Comparison of ENCODE assay signal across 33 cellular contexts in the genomic region with DNA sequence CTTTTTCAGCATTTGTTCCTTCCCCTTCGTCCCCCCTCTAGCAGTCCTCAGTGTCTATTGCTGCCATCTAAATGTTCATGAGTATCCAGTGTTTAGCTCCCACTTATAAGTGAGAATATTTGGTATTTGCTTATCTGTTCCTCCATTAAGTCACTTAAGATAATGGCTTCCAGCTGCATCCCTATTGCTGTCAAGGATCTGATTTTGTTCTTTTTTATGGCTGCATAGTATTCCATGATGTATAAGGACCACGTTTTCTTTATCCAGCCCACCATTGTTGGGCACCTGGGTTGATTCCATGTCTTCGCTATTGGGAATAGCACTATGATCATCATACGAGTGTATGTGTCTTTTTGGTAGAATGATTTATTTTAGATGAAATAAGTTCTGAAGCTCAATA.
"Had no signal": no experiment of that assay in that cellular context is flagged by ENCODE, and none has a peak within 500 bp of the region (broad histone marks: within the 10 kb centered on the region; RNA-seq: fewer than 3 reads in every experiment).

No MANE protein-coding gene starts in this region.

- H3K27me3 Mint-ChIP-seq: activated CD4-positive, alpha-beta memory T cell treated with anti-CD3 and anti-CD28 coated beads for 36 hours; activated CD4-positive, alpha-beta T cell treated with anti-CD3 and anti-CD28 coated beads, Interleukin-2, amount 10 ng/mL, durations not matched to agents 24 days and 14 days; activated CD8-positive, alpha-beta T cell treated with anti-CD3 and anti-CD28 coated beads for 36 hours; activated T-helper 17 cell treated with anti-CD3 and anti-CD28 coated beads, Interleukin-2, amount 50 U/mL, for 72 hours had no signal

- H3K36me3 Mint-ChIP-seq: activated CD4-positive, alpha-beta memory T cell treated with anti-CD3 and anti-CD28 coated beads for 36 hours; activated naive CD4-positive, alpha-beta T cell treated with anti-CD3 and anti-CD28 coated beads, Interleukin-2, amount 50 U/mL, for 72 hours; activated naive CD8-positive, alpha-beta T cell treated with anti-CD3 and anti-CD28 coated beads, Interleukin-2, amount 10 ng/mL, durations not matched to agents 7 days and 5 days had no signal

- H3K4me3 ChIP-seq: adrenal gland, body of pancreas, breast epithelium had no signal

- H3K27me3 ChIP-seq: adrenal gland, body of pancreas, brain microvascular endothelial cell, breast epithelium had no signal

- H3K4me3 Mint-ChIP-seq: activated B cell treated with CpG ODN at 0.5 μM for 24 hours; activated CD4-positive, alpha-beta memory T cell treated with anti-CD3 and anti-CD28 coated beads for 36 hours; activated CD4-positive, alpha-beta T cell treated with anti-CD3 and anti-CD28 coated beads, Interleukin-2, amount 10 ng/mL, durations not matched to agents 24 days and 14 days; activated CD8-positive, alpha-beta T cell treated with anti-CD3 and anti-CD28 coated beads for 36 hours; activated naive CD4-positive, alpha-beta T cell treated with anti-CD3 and anti-CD28 coated beads for 36 hours; activated naive CD8-positive, alpha-beta T cell treated with anti-CD3 and anti-CD28 coated beads, Interleukin-2, amount 10 ng/mL, durations not matched to agents 7 days and 5 days; activated T-cell treated with anti-CD3 and anti-CD28 coated beads, Interleukin-2, amount 50 U/mL, for 4 hours; activated T-cell treated with anti-CD3 and anti-CD28 coated beads, Interleukin-2, amount 50 U/mL, for 72 hours; activated T-helper 1 cell treated with anti-CD3 and anti-CD28 coated beads, Interleukin-12 subunit alpha, Interleukin-12 subunit beta, Interleukin-2, Interleukin-4 antibody, amounts not matched to agents 30 ng/mL and 10 ng/mL and 1 ng/mL, durations not matched to agents 14 hours and 24 hours and 36 hours; activated T-helper 17 cell treated with anti-CD3 and anti-CD28 coated beads, Interleukin-2, amount 50 U/mL, for 72 hours; T-helper 1 cell treated with Interleukin-12 subunit alpha and Interleukin-12 subunit beta and Interleukin-4 antibody, amounts not matched to agents 30 μg/mL and 1 μg/mL, for 36 hours; T-helper 2 cell treated with Interferon-gamma antibody and Interleukin-4, amounts not matched to agents 5 μg/mL and 100 μg/mL, for 36 hours had no signal

- H3K27ac ChIP-seq: brain microvascular endothelial cell, breast epithelium had no signal

- ATAC-seq: activated CD8-positive, alpha-beta T cell treated with anti-CD3 and anti-CD28 coated beads for 36 hours; activated T-cell treated with anti-CD3 and anti-CD28 coated beads, Interleukin-2, amount 50 U/mL, for 4 hours; activated T-helper 17 cell treated with anti-CD3 and anti-CD28 coated beads, Interleukin-2, amount 50 U/mL, for 72 hours; body of pancreas had no signal

- H3K27ac Mint-ChIP-seq: activated B cell treated with CpG ODN at 0.5 μM for 24 hours; activated CD4-positive, alpha-beta memory T cell treated with anti-CD3 and anti-CD28 coated beads for 36 hours; activated CD4-positive, alpha-beta T cell treated with anti-CD3 and anti-CD28 coated beads, Interleukin-2, amount 10 ng/mL, durations not matched to agents 24 days and 14 days; activated CD8-positive, alpha-beta T cell treated with anti-CD3 and anti-CD28 coated beads for 36 hours; activated naive CD4-positive, alpha-beta T cell treated with anti-CD3 and anti-CD28 coated beads for 36 hours; activated naive CD8-positive, alpha-beta T cell treated with anti-CD3 and anti-CD28 coated beads, Interleukin-2, amount 10 ng/mL, durations not matched to agents 7 days and 5 days; activated T-cell treated with anti-CD3 and anti-CD28 coated beads, Interleukin-2, amount 50 U/mL, for 72 hours; activated T-helper 1 cell treated with anti-CD3 and anti-CD28 coated beads, Interleukin-12 subunit alpha, Interleukin-12 subunit beta, Interleukin-2, Interleukin-4 antibody, amounts not matched to agents 30 ng/mL and 10 ng/mL and 1 ng/mL, durations not matched to agents 14 hours and 24 hours and 36 hours; activated T-helper 17 cell treated with anti-CD3 and anti-CD28 coated beads, Interleukin-2, amount 50 U/mL, for 72 hours; T-helper 1 cell treated with Interleukin-12 subunit alpha and Interleukin-12 subunit beta and Interleukin-4 antibody, amounts not matched to agents 30 μg/mL and 1 μg/mL, for 36 hours; T-helper 2 cell treated with Interferon-gamma antibody and Interleukin-4, amounts not matched to agents 5 μg/mL and 100 μg/mL, for 36 hours had no signal

- H3K36me3 ChIP-seq: adrenal gland, brain microvascular endothelial cell, breast epithelium had no signal

- DNase-seq: activated B cell treated with CpG ODN at 0.5 μM for 24 hours; activated CD4-positive, alpha-beta memory T cell treated with anti-CD3 and anti-CD28 coated beads for 36 hours; activated CD4-positive, alpha-beta T cell treated with anti-CD3 and anti-CD28 coated beads for 4 hours; activated CD4-positive, alpha-beta T cell treated with anti-CD3 and anti-CD28 coated beads, Interleukin-2, amount 10 ng/mL, durations not matched to agents 24 days and 14 days; activated CD4-positive, alpha-beta T cell treated with anti-CD3 and anti-CD28 coated beads, Interleukin-2, amount 50 U/mL, for 1 hour; activated CD4-positive, alpha-beta T cell treated with anti-CD3 and anti-CD28 coated beads, Interleukin-2, amount 50 U/mL, for 4 hours; activated CD4-positive, CD25-positive, alpha-beta regulatory T cell treated with anti-CD3 and anti-CD28 coated beads, Interleukin-2, amount 50 U/mL, for 72 hours; activated CD8-positive, alpha-beta memory T cell treated with anti-CD3 and anti-CD28 coated beads, Interleukin-2, amount 50 U/mL, for 4 hours; activated CD8-positive, alpha-beta T cell treated with anti-CD3 and anti-CD28 coated beads for 36 hours; activated gamma-delta T cell treated with Interleukin-2 at 50 U/mL for 16 hours; activated naive CD4-positive, alpha-beta T cell; activated naive CD4-positive, alpha-beta T cell treated with anti-CD3 and anti-CD28 coated beads for 36 hours; activated naive CD4-positive, alpha-beta T cell treated with anti-CD3 and anti-CD28 coated beads, Interleukin-2, amount 50 U/mL, for 16 hours; activated naive CD8-positive, alpha-beta T cell treated with anti-CD3 and anti-CD28 coated beads, Interleukin-2, amount 10 ng/mL, durations not matched to agents 7 days and 5 days; activated T-cell treated with anti-CD3 and anti-CD28 coated beads for 4 hours; activated T-cell treated with anti-CD3 and anti-CD28 coated beads, Interleukin-2, amount 50 U/mL, for 1 hour; activated T-cell treated with anti-CD3 and anti-CD28 coated beads, Interleukin-2, amount 50 U/mL, for 4 hours; activated T-cell treated with anti-CD3 and anti-CD28 coated beads, Interleukin-2, amount 50 U/mL, for 72 hours; adrenal gland; amniotic stem cell; aorta; body of pancreas; brain microvascular endothelial cell; central memory CD4-positive, alpha-beta T cell; T-helper 1 cell; T-helper 2 cell; T-helper 9 cell had no signal

- H3K9me3 ChIP-seq: adrenal gland, body of pancreas, breast epithelium had no signal

- H3K9me3 Mint-ChIP-seq: activated B cell treated with CpG ODN at 0.5 μM for 24 hours; activated CD4-positive, alpha-beta memory T cell treated with anti-CD3 and anti-CD28 coated beads for 36 hours; activated CD4-positive, alpha-beta T cell treated with anti-CD3 and anti-CD28 coated beads, Interleukin-2, amount 10 ng/mL, durations not matched to agents 24 days and 14 days; activated CD8-positive, alpha-beta T cell treated with anti-CD3 and anti-CD28 coated beads for 36 hours; activated naive CD4-positive, alpha-beta T cell treated with anti-CD3 and anti-CD28 coated beads for 36 hours; activated naive CD4-positive, alpha-beta T cell treated with anti-CD3 and anti-CD28 coated beads, Interleukin-2, amount 50 U/mL, for 72 hours; activated naive CD8-positive, alpha-beta T cell treated with anti-CD3 and anti-CD28 coated beads, Interleukin-2, amount 10 ng/mL, durations not matched to agents 7 days and 5 days; activated T-cell treated with anti-CD3 and anti-CD28 coated beads, Interleukin-2, amount 50 U/mL, for 4 hours; activated T-cell treated with anti-CD3 and anti-CD28 coated beads, Interleukin-2, amount 50 U/mL, for 72 hours; activated T-helper 1 cell treated with anti-CD3 and anti-CD28 coated beads, Interleukin-12 subunit alpha, Interleukin-12 subunit beta, Interleukin-2, Interleukin-4 antibody, amounts not matched to agents 30 ng/mL and 10 ng/mL and 1 ng/mL, durations not matched to agents 14 hours and 24 hours and 36 hours; activated T-helper 17 cell treated with anti-CD3 and anti-CD28 coated beads, Interleukin-2, amount 50 U/mL, for 72 hours; T-helper 1 cell treated with Interleukin-12 subunit alpha and Interleukin-12 subunit beta and Interleukin-4 antibody, amounts not matched to agents 30 μg/mL and 1 μg/mL, for 36 hours; T-helper 2 cell treated with Interferon-gamma antibody and Interleukin-4, amounts not matched to agents 5 μg/mL and 100 μg/mL, for 36 hours had no signal
